Comparison of ENCODE assay signal across 8 cellular contexts in the genomic region with DNA sequence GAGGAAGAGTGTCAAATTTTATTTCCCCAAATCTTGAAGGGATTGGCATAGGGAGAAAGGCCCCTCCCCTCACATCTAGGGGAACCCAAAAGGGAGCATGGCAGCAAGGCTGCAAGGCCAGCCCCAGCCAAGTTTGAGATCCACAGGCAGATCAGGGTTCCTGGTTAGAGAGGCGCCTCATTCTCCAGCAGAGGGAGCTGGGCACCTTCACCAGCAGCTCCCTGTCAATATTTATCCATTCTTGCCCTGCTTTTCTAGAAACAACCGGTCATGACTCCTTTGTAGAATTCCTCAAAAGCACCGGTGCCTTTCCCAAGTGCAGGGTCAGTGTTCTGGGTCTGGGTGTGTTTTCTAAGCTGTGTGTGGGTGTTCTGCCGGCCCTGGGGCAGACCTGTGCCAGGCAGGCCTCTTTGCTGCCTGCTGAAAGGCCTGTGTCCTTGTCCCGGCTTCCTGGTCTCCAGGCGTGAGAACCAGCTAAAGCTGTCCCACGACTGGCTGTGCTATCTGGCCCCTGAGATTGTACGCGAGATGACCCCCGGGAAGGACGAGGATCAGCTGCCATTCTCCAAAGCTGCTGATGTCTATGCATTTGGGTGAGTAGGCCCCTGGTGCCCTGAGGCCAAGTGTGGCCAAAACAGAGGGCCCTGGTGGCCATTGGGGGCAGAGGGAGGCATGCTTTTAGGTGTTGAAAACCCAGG. TPM values are rescaled to one million over a fixed set of nuclear protein-coding genes. Genes with fewer than 3 reads are reported as not detected.
DNase-seq lines count a peak whose midpoint lies in the region; ATAC-seq and TF ChIP-seq lines count a peak whose summit lies in the region.

No MANE protein-coding gene starts in this region.

- intact Hi-C loops in upper lobe of right lung (cut with DNase I), result loop anchor here (10.0 kb wide), 1 partner anchor 375 kb away; no protein-coding TSS in a partner anchor

- H3K27me3 Mint-ChIP-seq in activated CD8-positive, alpha-beta T cell treated with anti-CD3 and anti-CD28 coated beads, Interleukin-2, amount 10 ng/mL, durations not matched to agents 7 days and 5 days (ENCODE audit: low read depth), result no peaks in the 10 kb centered on the region

- H3K4me1 ChIP-seq in upper lobe of right lung, result no peaks in the 10 kb centered on the region

- no peaks in the 10 kb centered on the region for H3K9me3 ChIP-seq in upper lobe of right lung

- no peak overlapping the region for H3K4me3 ChIP-seq in upper lobe of right lung

- no peak overlapping the region for H3K27ac ChIP-seq in upper lobe of right lung

- peaks cover 29% of the 10 kb centered on the region for H3K36me3 Mint-ChIP-seq in activated CD8-positive, alpha-beta T cell treated with anti-CD3 and anti-CD28 coated beads, Interleukin-2, amount 10 ng/mL, durations not matched to agents 7 days and 5 days (ENCODE audit: low read depth)

- CTCF ChIA-PET in activated CD8-positive, alpha-beta T cell treated with anti-CD3 and anti-CD28 coated beads, Interleukin-2, amount 10 ng/mL, durations not matched to agents 7 days and 5 days (lab: Charles Lee), result interaction anchor here (0.5 to 16.7 kb wide), 12 partner anchors 9 to 270 kb away, joined by 3 to 281 read pairs (median 4); no protein-coding TSS in a partner anchor

- peak; percentile 76 for DNase-seq in D341Med (ENCODE audit: low spot score)
- DNase-seq in HuH-7 (ENCODE audit: low spot score), result peak; percentile 60
- peak; percentile 53 for DNase-seq in activated CD8-positive, alpha-beta T cell treated with anti-CD3 and anti-CD28 coated beads, Interleukin-2, amount 10 ng/mL, durations not matched to agents 7 days and 5 days
- DNase-seq in inferior parietal cortex (ENCODE audit: extremely low spot score), result peak; percentile 52
- DNase-seq in upper lobe of right lung, result no peak
- DNase-seq in globus pallidus (ENCODE audit: low spot score), result no peak
- DNase-seq in NCI-H345 treated with DMSO at 0.1 percent for 48 hours (lab: John Stamatoyannopoulos, UW; ENCODE audit: unreplicated experiment), result no peak

- peak; percentile 67 for ATAC-seq in activated CD8-positive, alpha-beta T cell treated with anti-CD3 and anti-CD28 coated beads, Interleukin-2, amount 10 ng/mL, durations not matched to agents 7 days and 5 days
- ATAC-seq in upper lobe of right lung, result peak; percentile 41
- no peak for ATAC-seq in GM18907 (IDR thresholded peaks at IDR 0.05; ENCODE audit: unreplicated experiment)

- peak; percentile 40 for TF ChIP-seq CTCF in upper lobe of right lung (IDR thresholded peaks at IDR 0.05)

- POLR2A ChIA-PET in activated CD8-positive, alpha-beta T cell treated with anti-CD3 and anti-CD28 coated beads, Interleukin-2, amount 10 ng/mL, durations not matched to agents 7 days and 5 days (lab: Charles Lee), result interaction anchor here (1.2 to 2.0 kb wide), 2 partner anchors 12 to 41 kb away, joined by 5 to 13 read pairs; no protein-coding TSS in a partner anchor

- no peak overlapping the region for H3K27ac Mint-ChIP-seq in activated CD8-positive, alpha-beta T cell treated with anti-CD3 and anti-CD28 coated beads, Interleukin-2, amount 10 ng/mL, durations not matched to agents 7 days and 5 days

- no peaks in the 10 kb centered on the region for H3K9me3 Mint-ChIP-seq in activated CD8-positive, alpha-beta T cell treated with anti-CD3 and anti-CD28 coated beads, Interleukin-2, amount 10 ng/mL, durations not matched to agents 7 days and 5 days (ENCODE audit: insufficient read depth)

- peaks cover 2% of the 10 kb centered on the region for H3K4me1 Mint-ChIP-seq in activated CD8-positive, alpha-beta T cell treated with anti-CD3 and anti-CD28 coated beads, Interleukin-2, amount 10 ng/mL, durations not matched to agents 7 days and 5 days (ENCODE audit: low read depth)

- no peak overlapping the region for H3K4me3 Mint-ChIP-seq in activated CD8-positive, alpha-beta T cell treated with anti-CD3 and anti-CD28 coated beads, Interleukin-2, amount 10 ng/mL, durations not matched to agents 7 days and 5 days

- H3K36me3 ChIP-seq in upper lobe of right lung, result peaks cover 93% of the 10 kb centered on the region

- no peaks in the 10 kb centered on the region for H3K27me3 ChIP-seq in upper lobe of right lung

RNA-seq across cellular contexts. Expression of a gene that starts 21.2 kb away (rescaled TPM):
- 100 to 1,000 TPM; 160 to 173 TPM for total RNA-seq in activated CD8-positive, alpha-beta T cell treated with anti-CD3 and anti-CD28 coated beads, Interleukin-2, amount 10 ng/mL, durations not matched to agents 7 days and 5 days
- 185 TPM for total RNA-seq in upper lobe of right lung

Comparison
In these comparisons a context has a peak if more than half of its experiments do, and no peak if none do; other contexts are left out.
1. DNase-seq: peak in D341Med (single experiment), HuH-7 (single experiment), activated CD8-positive, alpha-beta T cell treated with anti-CD3 and anti-CD28 coated beads, Interleukin-2, amount 10 ng/mL, durations not matched to agents 7 days and 5 days (single experiment) and inferior parietal cortex (single experiment); none in upper lobe of right lung (single experiment), globus pallidus (single experiment) and NCI-H345 treated with DMSO at 0.1 percent for 48 hours (single experiment).